In genomic region chr11:122267602-122268001, GRCh38 we compare ENCODE assay signal across 10 cellular contexts.
DNase-seq lines count a peak whose midpoint lies in the region; ATAC-seq and TF ChIP-seq lines count a peak whose summit lies in the region.
"Had no signal": no experiment of that assay in that cellular context is flagged by ENCODE, and none has a peak within 500 bp of the region (broad histone marks: within the 10 kb centered on the region; RNA-seq: fewer than 3 reads in every experiment).

No MANE protein-coding gene starts in this region.

- DNase-seq in AG09319 (ENCODE audit: extremely low read depth, low read depth) = peak; percentile 58
- peak in 39 of 76 experiments; percentile 3 to 80 (median 37) for DNase-seq in HUDEP-2 (lab: John Stamatoyannopoulos, UW; ENCODE audit: unreplicated experiment in 76 of 76)
- DNase-seq in amniotic stem cell (lab: John Stamatoyannopoulos, UW) = peak; percentile 19
- peak; percentile 48 for DNase-seq in iris pigment epithelial cell (ENCODE audit: low read depth)
- no peak for DNase-seq in activated effector memory CD4-positive, alpha-beta T cell treated with Interleukin-2 at 50 U/mL for 16 hours
- DNase-seq in SKM-1 treated with dmso at 0.1 percent for 144 hours (lab: John Stamatoyannopoulos, UW; ENCODE audit: unreplicated experiment) = no peak
- no peak for DNase-seq in NCI-H2107 (lab: John Stamatoyannopoulos, UW)
- DNase-seq: uterus had no signal

- no peak for ATAC-seq in HG02571 (IDR thresholded peaks at IDR 0.05; ENCODE audit: unreplicated experiment)
- ATAC-seq: natural killer cell treated with Interleukin-12 subunit alpha and Interleukin-12 subunit beta and Interleukin-15 and Interleukin-18, amount 100 ng/mL, for 72 hours had no signal

- TF ChIP-seq CTCF in AG09319 (IDR thresholded peaks at IDR 0.05; ENCODE audit: low read depth, low read length) = no peak

Comparison
In these comparisons a context has a peak if more than half of its experiments do, and no peak if none do; other contexts are left out.
1. DNase-seq: peak in AG09319 (single experiment), HUDEP-2 (39 of 76), amniotic stem cell (single experiment) and iris pigment epithelial cell (single experiment); none in activated effector memory CD4-positive, alpha-beta T cell treated with Interleukin-2 at 50 U/mL for 16 hours (single experiment), SKM-1 treated with dmso at 0.1 percent for 144 hours (single experiment) and NCI-H2107 (single experiment).